25 cellular contexts compared by ENCODE assay signal in the genomic region with DNA sequence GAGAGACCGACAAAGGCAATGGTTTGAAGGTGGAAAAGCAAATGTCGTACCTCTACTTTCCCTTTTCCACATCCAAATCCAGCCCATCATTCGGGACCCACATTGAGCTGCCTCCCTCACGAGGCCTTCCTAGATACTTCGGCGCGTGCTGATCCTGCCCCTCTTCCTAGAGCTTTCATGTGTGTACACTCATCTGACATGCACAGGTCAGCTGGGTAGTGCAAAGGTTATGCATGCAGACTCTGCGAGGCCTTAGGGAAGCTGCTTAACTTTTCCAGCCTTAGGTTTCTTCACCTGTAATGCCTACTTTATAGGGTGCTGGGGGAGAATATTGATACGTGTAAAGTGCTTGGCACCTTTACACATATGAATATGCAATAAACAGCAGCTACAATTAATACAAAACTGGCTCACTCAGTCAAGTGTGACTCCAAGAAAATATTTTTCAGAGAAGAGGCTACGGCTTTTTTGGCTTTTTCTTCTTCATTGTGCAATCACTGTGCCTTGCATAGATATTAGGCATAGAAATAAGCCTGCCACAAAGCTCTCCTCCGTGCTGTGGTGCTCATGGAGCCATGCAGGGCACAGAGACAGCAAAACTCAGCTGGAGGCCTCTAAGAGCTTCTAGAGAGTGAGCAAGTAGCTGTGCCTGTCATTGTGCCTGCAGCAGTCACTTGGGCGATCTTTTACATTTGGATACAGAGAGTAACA. TPM values are rescaled to one million over a fixed set of nuclear protein-coding genes. Genes with fewer than 3 reads are reported as not detected.
DNase-seq lines count a peak whose midpoint lies in the region; ATAC-seq, FAIRE-seq and TF ChIP-seq lines count a peak whose summit lies in the region.
"Had no signal": no experiment of that assay in that cellular context is flagged by ENCODE, and none has a peak within 500 bp of the region (broad histone marks: within the 10 kb centered on the region; RNA-seq: fewer than 3 reads in every experiment).

No MANE protein-coding gene starts in this region.

- no peak for ATAC-seq in GM21390 (IDR thresholded peaks at IDR 0.05; ENCODE audit: unreplicated experiment)

- H3K9me3 Mint-ChIP-seq in astrocyte (ENCODE audit: unreplicated experiment), result no peaks in the 10 kb centered on the region
- H3K9me3 Mint-ChIP-seq in immature natural killer cell, result no peaks in the 10 kb centered on the region
- H3K9me3 Mint-ChIP-seq: CD4-positive, alpha-beta T cell had no signal

- H3K4me2 ChIP-seq in Karpas-422 (ENCODE audit: low read depth, low read length, poor library complexity, severe bottlenecking) (no peak overlapping the region), astrocyte (ENCODE audit: low read length) (no peak overlapping the region)

- H3K27ac Mint-ChIP-seq in astrocyte (ENCODE audit: unreplicated experiment), result no peak overlapping the region
- H3K27ac Mint-ChIP-seq in immature natural killer cell, result no peak overlapping the region
- H3K27ac Mint-ChIP-seq: CD4-positive, alpha-beta T cell had no signal

- CTCF ChIA-PET in A673 (lab: Charles Lee), result no interaction called here

- H3K27me3 Mint-ChIP-seq in astrocyte (ENCODE audit: low read depth, unreplicated experiment) (peaks cover 11% of the 10 kb centered on the region), immature natural killer cell (ENCODE audit: low read depth in 3 of 3) (peaks cover 2 to 13% (median 11%) of the 10 kb centered on the region in 3 donors)

- FAIRE-seq in astrocyte (lab: Jason Lieb, UNC), result no peak
- FAIRE-seq: RCC 7860 had no signal

- WGBS in liver, result 52% methylated on average over 12 of the region's 12 CpGs

- H3K4me1 ChIP-seq in A673 (ENCODE audit: insufficient read depth, low read length, poor library complexity, severe bottlenecking), result no peaks in the 10 kb centered on the region
- peaks cover 13% of the 10 kb centered on the region for H3K4me1 ChIP-seq in Karpas-422 (ENCODE audit: low read length)
- H3K4me1 ChIP-seq in astrocyte (ENCODE audit: insufficient read depth, low read length), result peaks cover 9% of the 10 kb centered on the region
- H3K4me1 ChIP-seq in liver (ENCODE audit: control insufficient read depth in 4 of 4, insufficient read depth in 4 of 4, low read length in 3 of 4), result peaks cover 0 to 24% (median 13%) of the 10 kb centered on the region in 4 donors

- no peaks in the 10 kb centered on the region for H3K9me2 ChIP-seq in Karpas-422 (replicated peaks; ENCODE audit: insufficient read depth, low read length)

- H3K4me3 ChIP-seq in A673 (ENCODE audit: low read depth, low read length, poor library complexity, severe bottlenecking) (no peak overlapping the region), Karpas-422 (ENCODE audit: low read length) (no peak overlapping the region), astrocyte (ENCODE audit: insufficient read depth, low read depth, low read length) (no peak overlapping the region), liver (ENCODE audit: low read depth in 1 of 3, low read length in 3 of 3) (no peak overlapping the region)
- H3K4me3 ChIP-seq: SK-N-MC had no signal

- H3K9ac ChIP-seq in Karpas-422 (ENCODE audit: low read length) (no peak overlapping the region), astrocyte (ENCODE audit: low read length) (no peak overlapping the region), liver (ENCODE audit: low read depth in 1 of 2, low read length in 2 of 2) (no peak overlapping the region)

- peaks cover 13% of the 10 kb centered on the region for H3K79me2 ChIP-seq in Karpas-422 (ENCODE audit: low read length)
- peaks cover 15% of the 10 kb centered on the region for H3K79me2 ChIP-seq in astrocyte (ENCODE audit: insufficient read depth, low read length)

- H3K36me3 Mint-ChIP-seq in astrocyte (ENCODE audit: low read depth, unreplicated experiment) (no peaks in the 10 kb centered on the region), immature natural killer cell (no peaks in the 10 kb centered on the region)

- no peaks in the 10 kb centered on the region for H3K36me3 ChIP-seq in A673 (ENCODE audit: insufficient read depth, low read length, poor library complexity, severe bottlenecking)
- no peaks in the 10 kb centered on the region; the same call in 1 of the 2 replicates for H3K36me3 ChIP-seq in Karpas-422 (ENCODE audit: insufficient read depth, low read length)
- no peaks in the 10 kb centered on the region for H3K36me3 ChIP-seq in astrocyte (ENCODE audit: insufficient read depth, low read length)
- no peaks in the 10 kb centered on the region for H3K36me3 ChIP-seq in liver (ENCODE audit: control insufficient read depth in 4 of 4, insufficient read depth in 3 of 4, low read depth in 1 of 4, low read length in 3 of 4)

- intact Hi-C loops in A673 (cut with micrococcal nuclease; ENCODE audit: unreplicated experiment), result no loop called here

- no peak for TF ChIP-seq CTCF in A673 (conservative IDR thresholded peaks at IDR 0.05; ENCODE audit: low read depth, low read length)
- TF ChIP-seq CTCF in astrocyte (IDR thresholded peaks at IDR 0.05; ENCODE audit: insufficient read depth, low read depth, low read length), result no peak
- no peak for TF ChIP-seq CTCF in liver (IDR thresholded peaks at IDR 0.05; ENCODE audit: low read depth, low read length, missing input control)

- H3K4me3 Mint-ChIP-seq in astrocyte (ENCODE audit: unreplicated experiment) (peak overlapping the region; percentile 16), immature natural killer cell (no peak overlapping the region)

- POLR2A ChIA-PET in A673 (lab: Charles Lee; ENCODE audit: low non-redundant PET), result no interaction called here

- DNase-seq in A673 (ENCODE audit: low spot score) (peak; percentile 24), Karpas-422 (no peak), astrocyte (ENCODE audit: low read depth) (no peak), immature natural killer cell (no peak)
- DNase-seq in activated naive CD4-positive, alpha-beta T cell treated with Interleukin-2 at 50 U/mL for 16 hours, result no peak
- DNase-seq in stimulated activated CD4-positive, alpha-beta T cell treated with anti-CD3 and anti-CD28 coated beads, Interleukin-2, amount 100 ng/mL, for 48 hours, result no peak
- DNase-seq: BE2C; CD4-positive, alpha-beta T cell; GDM1; HCEC 1CT; KG1; NCI-H187; NCI-H2171 treated with DMSO at 0.1 percent for 48 hours; NCI-H510A; NCI-H748 treated with DMSO at 0.1 percent for 48 hours; NK-92 treated with Interleukin-12 subunit alpha and Interleukin-12 subunit beta, amount 100 ng/mL, for 24 hours; SHP77 had no signal

- H3K27me3 ChIP-seq in A673 (replicated peaks; ENCODE audit: insufficient read depth, low read depth, low read length, poor library complexity) (no peaks in the 10 kb centered on the region), Karpas-422 (ENCODE audit: low read length) (no peaks in the 10 kb centered on the region), astrocyte (ENCODE audit: insufficient read depth, low read length) (no peaks in the 10 kb centered on the region), liver (ENCODE audit: control insufficient read depth in 4 of 4, insufficient read depth in 4 of 4, low read length in 3 of 4) (no peaks in the 10 kb centered on the region)
- H3K27me3 ChIP-seq: BE2C had no signal

- H2AFZ ChIP-seq in Karpas-422 (ENCODE audit: low read length) (peak overlapping the region; percentile 7; the same call in 1 of the 2 replicates), astrocyte (ENCODE audit: low read depth, low read length) (no peak overlapping the region)

- no peaks in the 10 kb centered on the region for H3K9me3 ChIP-seq in A673 (ENCODE audit: low read depth, low read length, poor library complexity, severe bottlenecking)
- H3K9me3 ChIP-seq in Karpas-422 (ENCODE audit: low read length), result no peaks in the 10 kb centered on the region
- H3K9me3 ChIP-seq in astrocyte (ENCODE audit: insufficient read depth, low read depth, low read length), result no peaks in the 10 kb centered on the region
- no peaks in the 10 kb centered on the region for H3K9me3 ChIP-seq in liver (ENCODE audit: control insufficient read depth in 4 of 4, low read length in 3 of 4)
- H3K9me3 ChIP-seq: BE2C, Caco-2 had no signal

- no peak for TF ChIP-seq RAD21 in liver (IDR thresholded peaks at IDR 0.05)

- no TSS peak for BruUV-seq in A673 (replicated peaks; lab: Mats Ljungman, UMichigan)

- H3K4me1 Mint-ChIP-seq in astrocyte (ENCODE audit: low read depth, unreplicated experiment), result no peaks in the 10 kb centered on the region
- peaks cover 11 to 18% of the 10 kb centered on the region in 2 donors for H3K4me1 Mint-ChIP-seq in immature natural killer cell

- H4K20me1 ChIP-seq in Karpas-422 (ENCODE audit: insufficient read depth, low read depth, low read length) (no peaks in the 10 kb centered on the region), astrocyte (ENCODE audit: insufficient read depth, low read length) (no peaks in the 10 kb centered on the region)

- H3K27ac ChIP-seq in A673 (ENCODE audit: low read depth, low read length, poor library complexity, severe bottlenecking) (no peak overlapping the region), Karpas-422 (ENCODE audit: low read length) (no peak overlapping the region), astrocyte (ENCODE audit: low read depth, low read length) (no peak overlapping the region), liver (ENCODE audit: low read depth in 1 of 2, low read length in 2 of 2) (no peak overlapping the region)
- H3K27ac ChIP-seq: SK-N-MC had no signal

TF ChIP-seq in liver, 16 proteins besides CTCF, POLR2A, EP300 and RAD21:
- TF ChIP-seq YY1 (IDR thresholded peaks at IDR 0.05), result no peak
- TF ChIP-seq HNF4G (IDR thresholded peaks at IDR 0.05), result no peak
- TF ChIP-seq RXRA (IDR thresholded peaks at IDR 0.05), result peak; percentile 29 to 33
- no peak for TF ChIP-seq GABPA (IDR thresholded peaks at IDR 0.05 in 1 of 2, conservative IDR thresholded peaks at IDR 0.05 in 1 of 2)
- peak; percentile 57 for TF ChIP-seq SP1 (IDR thresholded peaks at IDR 0.05)
- no peak for TF ChIP-seq EGR1 (IDR thresholded peaks at IDR 0.05; ENCODE audit: low read depth in 2 of 2)
- TF ChIP-seq, protein P1, sequence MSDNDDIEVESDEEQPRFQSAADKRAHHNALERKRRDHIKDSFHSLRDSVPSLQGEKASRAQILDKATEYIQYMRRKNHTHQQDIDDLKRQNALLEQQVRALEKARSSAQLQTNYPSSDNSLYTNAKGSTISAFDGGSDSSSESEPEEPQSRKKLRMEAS (IDR thresholded peaks at IDR 0.05), result no peak
- no peak for TF ChIP-seq FOXA1 (IDR thresholded peaks at IDR 0.05)
- peak; percentile 57 to 69 for TF ChIP-seq HNF4A (conservative IDR thresholded peaks at IDR 0.05)

RNA-seq across cellular contexts. Expression of a gene that starts 3.6 kb away (rescaled TPM):
- total RNA-seq in A673 (2021), result 46.4 and 48.4 TPM in 2 replicates
- 7.7 and 8.5 TPM in 2 replicates for total RNA-seq in Karpas-422 (2014; rRNA removed; shearing (Covaris generic); ENCODE audit: low replicate concordance)
- total RNA-seq in astrocyte, result 39.4 and 41.2 TPM in 2 replicates
- 10 to 100 TPM in 1 of 2 donors, 1 to 10 TPM in 1; 10.0 to 10.8 TPM for total RNA-seq in liver
- polyA plus RNA-seq in liver, result 10 to 100 TPM; 15.1 to 23.2 TPM
- polyA plus RNA-seq in immature natural killer cell, result 10 to 100 TPM in 2 of 3 donors, 1 to 10 TPM in 1; 9.6 to 26.0 (median 23.0) TPM

RNA-seq across cellular contexts. Expression of a gene that starts 24.2 kb away (rescaled TPM):
- total RNA-seq in A673 (2021) (not detected in 2 replicates), astrocyte (not detected in 2 replicates), liver (not detected)
- total RNA-seq in Karpas-422 (2014; rRNA removed; shearing (Covaris generic); ENCODE audit: low replicate concordance), result not detected in 2 replicates
- polyA plus RNA-seq in liver (not detected), immature natural killer cell (not detected)
- total RNA-seq: A172; Caco-2; CD4-positive, alpha-beta T cell; Daoy; OCI-LY7 had no signal
